10 cellular contexts compared by ENCODE assay signal in the genomic region with DNA sequence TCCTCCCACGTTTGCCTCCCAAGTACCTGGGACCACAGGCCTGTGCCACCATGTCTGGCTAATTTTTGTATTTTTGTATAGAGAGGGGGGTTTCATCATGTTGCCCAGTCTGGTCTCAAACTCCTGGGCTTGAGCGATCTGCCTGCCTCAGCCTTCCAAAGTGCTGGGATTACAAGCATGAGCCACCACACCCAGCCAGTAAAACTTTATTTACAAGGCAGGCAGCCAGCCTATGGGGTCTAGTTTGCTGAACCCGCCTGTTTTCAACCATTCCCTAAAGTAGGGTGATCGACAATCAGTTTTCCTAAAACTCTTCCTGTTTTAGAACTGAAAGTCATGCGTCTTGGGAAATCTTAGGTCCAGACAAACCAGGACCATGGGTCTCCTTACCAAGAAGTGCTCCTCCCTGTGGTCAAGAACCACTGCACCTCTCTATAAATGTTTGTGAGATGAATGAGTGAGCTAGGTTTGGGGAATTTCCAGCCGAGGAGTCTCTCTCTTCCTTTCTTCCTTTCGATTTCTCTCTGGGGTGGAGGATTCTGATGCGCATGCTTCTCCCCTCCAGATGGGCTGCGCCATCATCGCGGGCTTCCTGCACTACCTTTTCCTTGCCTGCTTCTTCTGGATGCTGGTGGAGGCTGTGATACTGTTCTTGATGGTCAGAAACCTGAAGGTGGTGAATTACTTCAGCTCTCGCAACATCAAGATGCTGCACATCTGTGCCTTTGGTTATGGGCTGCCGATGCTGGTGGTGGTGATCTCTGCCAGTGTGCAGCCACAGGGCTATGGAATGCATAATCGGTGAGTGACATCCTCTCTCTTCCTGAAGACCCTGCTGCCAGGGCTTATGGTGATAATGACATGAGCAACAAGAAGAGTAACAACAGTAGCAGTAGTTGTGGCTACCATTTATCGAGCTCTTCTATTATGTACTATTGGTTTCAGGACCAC. TPM values are rescaled to one million over a fixed set of nuclear protein-coding genes. Genes with fewer than 3 reads are reported as not detected.
DNase-seq lines count a peak whose midpoint lies in the region; ATAC-seq and TF ChIP-seq lines count a peak whose summit lies in the region.
"Had no signal": no experiment of that assay in that cellular context is flagged by ENCODE, and none has a peak within 500 bp of the region (broad histone marks: within the 10 kb centered on the region; RNA-seq: fewer than 3 reads in every experiment).

No MANE protein-coding gene starts in this region.

- H3K27ac ChIP-seq in HCT116 (ENCODE audit: low read depth, low read length) (no peak overlapping the region), dorsolateral prefrontal cortex (no peak overlapping the region)

- in situ Hi-C loops in Caki2 (cut with HindIII; ENCODE audit: low pct_unique_long_range_greater_than_20kb, low sequenced_read_pairs) = no loop called here

- ATAC-seq in HCT116 (peak; percentile 63; the same call in 1 of the 2 replicates), esophagus mucosa (no peak), GM21529 (IDR thresholded peaks at IDR 0.05; ENCODE audit: unreplicated experiment) (no peak), HG02885 (IDR thresholded peaks at IDR 0.05; ENCODE audit: poor library complexity, unreplicated experiment) (no peak)
- ATAC-seq in naive thymus-derived CD8-positive, alpha-beta T cell = peak in 1 of 2 donors; percentile 48

- no peak for TF ChIP-seq POLR2A in HCT116 (IDR thresholded peaks at IDR 0.05; ENCODE audit: borderline replicate concordance, extremely low read depth, insufficient read depth, insufficient read length)

- intact Hi-C loops in HCT116 (cut with micrococcal nuclease) (no loop called here), dorsolateral prefrontal cortex (cut with DNase I) (no loop called here)

- no peaks in the 10 kb centered on the region for H4K20me1 ChIP-seq in HCT116 (ENCODE audit: insufficient read depth)

- peak overlapping the region; percentile 32 for H2AFZ ChIP-seq in HCT116 (ENCODE audit: low read depth, low read length, poor library complexity, severe bottlenecking)

- RAD21 ChIA-PET in HCT116 (lab: Charles Lee; ENCODE audit: low non-redundant PET in 1 of 2, low total read pairs in 2 of 2, uncharacterized antibody in 2 of 2, unreplicated experiment in 2 of 2) = no interaction called here

- H3K4me1 Mint-ChIP-seq in naive thymus-derived CD8-positive, alpha-beta T cell = peaks cover 4 to 18% (median 11%) of the 10 kb centered on the region in 4 donors

- H3K79me2 ChIP-seq in HCT116 (ENCODE audit: insufficient read depth, low read length) = no peaks in the 10 kb centered on the region

- H3K9me2 ChIP-seq in HCT116 (ENCODE audit: insufficient read depth) = no peaks in the 10 kb centered on the region

- no peaks in the 10 kb centered on the region for H3K27me3 Mint-ChIP-seq in naive thymus-derived CD8-positive, alpha-beta T cell

- H3K4me3 Mint-ChIP-seq in naive thymus-derived CD8-positive, alpha-beta T cell = peak overlapping the region in 5 of 10 donors; percentile 21 to 65 (median 49)

- no peak overlapping the region for H3K9ac ChIP-seq in HCT116 (ENCODE audit: low read length)

- H3K9me3 ChIP-seq in HCT116 (ENCODE audit: control insufficient read depth in 1 of 2, insufficient read depth in 1 of 2, low read depth in 1 of 2, low read length in 2 of 2) = peaks cover 0 to 4% of the 10 kb centered on the region in 2 experiments; a peak in 1 of 4 replicates

- H3K36me3 ChIP-seq in HCT116 (ENCODE audit: control insufficient read depth in 1 of 2, insufficient read depth in 2 of 2, low read length in 2 of 2) = no peaks in the 10 kb centered on the region

- no TSS peak for BruUV-seq in HCT116 (replicated peaks; lab: Mats Ljungman, UMichigan)

- peak overlapping the region in 8 of 10 donors; percentile 13 to 73 (median 60) for H3K27ac Mint-ChIP-seq in naive thymus-derived CD8-positive, alpha-beta T cell

- H3K9me3 Mint-ChIP-seq in naive thymus-derived CD8-positive, alpha-beta T cell = peaks cover 0 to 25% (median 8%) of the 10 kb centered on the region in 9 donors

- POLR2A ChIA-PET in HCT116 (lab: Charles Lee) = no interaction called here
- POLR2A ChIA-PET in naive thymus-derived CD8-positive, alpha-beta T cell (lab: Charles Lee) = interaction anchor here (1.2 kb wide), 1 partner anchor 36 kb away, joined by 3 read pairs; no protein-coding TSS in a partner anchor

- no peak overlapping the region for H3K4me3 ChIP-seq in HCT116 (replicated peaks in 1 of 2; ENCODE audit: low read depth in 1 of 2, low read length in 2 of 2)
- no peak overlapping the region for H3K4me3 ChIP-seq in dorsolateral prefrontal cortex

- TF ChIP-seq CTCF in HCT116 (IDR thresholded peaks at IDR 0.05 in 2 of 3, conservative IDR thresholded peaks at IDR 0.05 in 1 of 3; ENCODE audit: borderline replicate concordance in 1 of 3, insufficient read depth in 1 of 3, low read depth in 2 of 3, low read length in 2 of 3) (peak in 2 of 3 experiments; percentile 46 to 62; a peak in 4 of 6 replicates), dorsolateral prefrontal cortex (IDR thresholded peaks at IDR 0.05 in 54 of 56, conservative IDR thresholded peaks at IDR 0.05 in 2 of 56; ENCODE audit: low read depth in 1 of 56, partially characterized antibody in 56 of 56) (no peak)

- H3K27me3 ChIP-seq in HCT116 (ENCODE audit: insufficient read depth, low read length) (no peaks in the 10 kb centered on the region), dorsolateral prefrontal cortex (peaks cover 0 to 9% (median 0%) of the 10 kb centered on the region in 45 donors)

- peaks cover 0 to 17% (median 14%) of the 10 kb centered on the region in 3 donors for H3K36me3 Mint-ChIP-seq in naive thymus-derived CD8-positive, alpha-beta T cell

- H3K4me1 ChIP-seq in HCT116 (ENCODE audit: control insufficient read depth in 1 of 2, insufficient read depth in 2 of 2, low read length in 2 of 2) = no peaks in the 10 kb centered on the region

- H3K4me2 ChIP-seq in HCT116 (ENCODE audit: low read length) = no peak overlapping the region

- CTCF ChIA-PET in HCT116 (lab: Charles Lee) = interaction anchor here (0.8 kb wide), 2 partner anchors 17 to 173 kb away, joined by 3 read pairs; no protein-coding TSS in a partner anchor

- TF ChIP-seq RAD21 in HCT116 (IDR thresholded peaks at IDR 0.05; ENCODE audit: low read depth) = peak; percentile 23; the same call in 1 of the 2 replicates

- DNase-seq in Caki2 (ENCODE audit: low read depth) (peak; percentile 84), HCT116 (ENCODE audit: low read depth, low spot score) (no peak), dorsolateral prefrontal cortex (no peak)
- peak; percentile 45 for DNase-seq in activated CD4-positive, CD25-positive, alpha-beta regulatory T cell treated with anti-CD3 and anti-CD28 coated beads, Interleukin-2, amount 50 U/mL, for 72 hours
- DNase-seq in naive thymus-derived CD8-positive, alpha-beta T cell = peak in 1 of 10 donors; percentile 15
- DNase-seq: midbrain had no signal

TF ChIP-seq in HCT116, 20 proteins besides CTCF, POLR2A, EP300 and RAD21:
- TF ChIP-seq FOSL1 (IDR thresholded peaks at IDR 0.05; ENCODE audit: low read depth) (no peak), SIN3A (IDR thresholded peaks at IDR 0.05; ENCODE audit: low read depth) (no peak)
TF ChIP-seq in HCT116: peak in this region for 0.

RNA-seq across cellular contexts. Expression of a gene that starts 38.7 kb away (rescaled TPM):
- 11.4 and 15.0 TPM in 2 replicates for total RNA-seq in Caki2 (2014; rRNA removed; shearing (Covaris generic); ENCODE audit: low replicate concordance)
- total RNA-seq in HCT116 (2021; ENCODE audit: unreplicated experiment) (not detected), esophagus mucosa (not detected), dorsolateral prefrontal cortex (1 to 10 TPM in 28 of 120 experiments, under 1 TPM in 52, not detected in 40; 0.16 to 6.1 (median 0.65) TPM)
- polyA plus RNA-seq in HCT116 (2012) = 0.04 TPM in 1 of 2 replicates, not detected in the other
- 1 to 10 TPM; 2.3 to 2.8 TPM for total RNA-seq in naive thymus-derived CD8-positive, alpha-beta T cell
- polyA plus RNA-seq in naive thymus-derived CD8-positive, alpha-beta T cell = 1 to 10 TPM in 1 of 3 donors, under 1 TPM in 2; 0.35 to 2.5 (median 0.55) TPM
- polyA plus RNA-seq: fibroblast of lung had no signal

Comparison
In these comparisons a context has a peak if more than half of its experiments do, and no peak if none do; other contexts are left out.
1. DNase-seq: peak in Caki2 (single experiment) and activated CD4-positive, CD25-positive, alpha-beta regulatory T cell treated with anti-CD3 and anti-CD28 coated beads, Interleukin-2, amount 50 U/mL, for 72 hours (single experiment); none in HCT116 (single experiment) and dorsolateral prefrontal cortex (0 of 10).
2. CTCF ChIP-seq: peak in HCT116 (2 of 3); none in dorsolateral prefrontal cortex (0 of 56).